Comparison of ENCODE assay signal across 14 cellular contexts in genomic region chr11:2893935-2894334, GRCh38. TPM values are rescaled to one million over a fixed set of nuclear protein-coding genes. Genes with fewer than 3 reads are reported as not detected.
"Had no signal": no experiment of that assay in that cellular context is flagged by ENCODE, and none has a peak within 500 bp of the region (broad histone marks: within the 10 kb centered on the region; RNA-seq: fewer than 3 reads in every experiment).

No MANE protein-coding gene starts in this region.

- ATAC-seq: heart left ventricle, left lung, psoas muscle, sciatic nerve had no signal

- H3K4me3 ChIP-seq: cardiac muscle cell, heart left ventricle, left lung, psoas muscle had no signal

- H3K9me3 ChIP-seq: heart left ventricle, left lung, psoas muscle had no signal

- DNase-seq: activated gamma-delta T cell; activated T-cell treated with anti-CD3 and anti-CD28 coated beads, Interleukin-2, amount 50 U/mL, for 24 hours; heart left ventricle; left lung; psoas muscle; SHP77 treated with DMSO at 0.1 percent for 48 hours; stimulated activated naive CD4-positive, alpha-beta T cell treated with Interleukin-2 at 50 U/mL for 16 hours; trophoblast cell had no signal

- H3K4me1 ChIP-seq: psoas muscle had no signal

- H3K27ac Mint-ChIP-seq: activated T-cell treated with anti-CD3 and anti-CD28 coated beads, Interleukin-2, amount 50 U/mL, for 24 hours; memory B cell had no signal

- H3K27ac ChIP-seq: cardiac muscle cell, psoas muscle had no signal

- H3K27me3 Mint-ChIP-seq: activated T-cell treated with anti-CD3 and anti-CD28 coated beads, Interleukin-2, amount 50 U/mL, for 24 hours; memory B cell had no signal

- H3K4me3 Mint-ChIP-seq: activated T-cell treated with anti-CD3 and anti-CD28 coated beads, Interleukin-2, amount 50 U/mL, for 24 hours; memory B cell had no signal

- FAIRE-seq: colon, frontal cortex, islet of Langerhans had no signal

- H3K27me3 ChIP-seq: cardiac muscle cell, left lung had no signal

- H3K36me3 ChIP-seq: cardiac muscle cell, heart left ventricle, left lung had no signal

- H3K36me3 Mint-ChIP-seq: memory B cell had no signal

- H3K9me3 Mint-ChIP-seq: activated T-cell treated with anti-CD3 and anti-CD28 coated beads, Interleukin-2, amount 50 U/mL, for 24 hours; memory B cell had no signal

RNA-seq across cellular contexts. Expression of gene PHLDA2, which starts 35.3 kb away (rescaled TPM):
- total RNA-seq: frontal cortex had no signal
